Comparison of ENCODE assay signal across 9 cellular contexts in the genomic region with DNA sequence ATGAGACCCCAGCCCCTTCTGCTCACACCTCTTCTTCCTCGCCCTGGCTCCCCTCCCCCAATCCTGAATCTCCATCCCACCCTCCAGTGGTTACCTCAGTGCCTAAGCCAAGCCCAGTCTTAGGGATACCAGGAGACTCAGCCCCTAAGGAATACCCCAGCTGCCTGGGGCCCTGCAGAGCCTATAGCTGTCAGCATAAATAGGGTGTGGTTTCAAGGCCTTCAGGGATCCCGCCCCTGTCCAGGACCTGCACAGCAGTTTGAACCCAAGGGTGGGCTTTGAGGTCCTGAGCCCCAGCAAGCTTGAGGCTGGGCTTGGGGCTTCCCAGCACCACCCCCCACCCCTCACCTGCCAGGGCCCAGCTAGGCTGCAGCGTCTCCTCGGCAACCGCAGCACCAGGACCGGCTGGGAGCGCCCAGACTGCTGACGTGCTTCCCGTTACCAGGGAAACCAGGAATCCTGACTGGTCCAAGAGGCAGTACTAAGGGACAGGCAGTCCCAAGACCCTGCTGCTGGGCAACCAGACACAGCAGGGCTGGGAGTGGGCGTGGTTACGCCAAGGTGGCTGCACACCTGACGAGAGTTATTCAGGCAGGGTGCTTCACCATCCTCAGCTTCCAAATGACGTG.
DNase-seq lines count a peak whose midpoint lies in the region; ATAC-seq lines count a peak whose summit lies in the region.
"Had no signal": no experiment of that assay in that cellular context is flagged by ENCODE, and none has a peak within 500 bp of the region (broad histone marks: within the 10 kb centered on the region; RNA-seq: fewer than 3 reads in every experiment).

No MANE protein-coding gene starts in this region.

- H3K9me3 ChIP-seq in HUES48 (ENCODE audit: control insufficient read depth, insufficient read depth, low read length), result no peaks in the 10 kb centered on the region

- peak; percentile 83 for DNase-seq in Ammon's horn (ENCODE audit: low spot score)
- DNase-seq in cerebellar cortex (ENCODE audit: low spot score), result peak; percentile 81
- peak; percentile 82 for DNase-seq in medulla oblongata (ENCODE audit: extremely low spot score)
- no peak for DNase-seq in stimulated activated CD4-positive, alpha-beta T cell treated with anti-CD3 and anti-CD28 coated beads, Interleukin-2, amount 100 ng/mL, for 24 hours
- DNase-seq in T1000 (lab: John Stamatoyannopoulos, UW), result no peak
- DNase-seq: NCI-H526 treated with DMSO at 0.1 percent for 48 hours had no signal

- peaks cover 5% of the 10 kb centered on the region; the same call in 1 of the 2 replicates for H3K36me3 ChIP-seq in HUES48 (ENCODE audit: control insufficient read depth, insufficient read depth, low read length)

- peaks cover 11% of the 10 kb centered on the region; the same call in 1 of the 2 replicates for H3K4me1 ChIP-seq in HUES48 (ENCODE audit: control insufficient read depth, insufficient read depth, low read length)

- peak overlapping the region; percentile 31 for H3K27ac ChIP-seq in HUES48 (ENCODE audit: low read depth, low read length)

- H3K4me3 ChIP-seq in HUES48 (ENCODE audit: low read depth, low read length), result no peak overlapping the region

- ATAC-seq in GM18909 (IDR thresholded peaks at IDR 0.05; ENCODE audit: poor library complexity, unreplicated experiment), result no peak
- no peak for ATAC-seq in GM21526 (IDR thresholded peaks at IDR 0.05; ENCODE audit: low FRiP score, unreplicated experiment)

- no peak overlapping the region for H3K9ac ChIP-seq in HUES48 (ENCODE audit: low read depth, low read length)

- H3K27me3 ChIP-seq in HUES48 (ENCODE audit: control insufficient read depth, insufficient read depth, low read length), result no peaks in the 10 kb centered on the region

Comparison
In these comparisons a context has a peak if more than half of its experiments do, and no peak if none do; other contexts are left out.
1. DNase-seq: peak in Ammon's horn (single experiment), cerebellar cortex (single experiment) and medulla oblongata (single experiment); none in stimulated activated CD4-positive, alpha-beta T cell treated with anti-CD3 and anti-CD28 coated beads, Interleukin-2, amount 100 ng/mL, for 24 hours (0 of 2) and T1000 (single experiment).